33 cellular contexts compared by ENCODE assay signal in genomic region chr3:34037263-34037662, GRCh38.
"Had no signal": no experiment of that assay in that cellular context is flagged by ENCODE, and none has a peak within 500 bp of the region (broad histone marks: within the 10 kb centered on the region; RNA-seq: fewer than 3 reads in every experiment).

No MANE protein-coding gene starts in this region.

- ATAC-seq: activated CD8-positive, alpha-beta T cell treated with anti-CD3 and anti-CD28 coated beads for 36 hours; activated naive CD4-positive, alpha-beta T cell treated with anti-CD3 and anti-CD28 coated beads, Interleukin-2, amount 50 U/mL, for 72 hours; activated T-cell treated with anti-CD3 and anti-CD28 coated beads, Interleukin-2, amount 50 U/mL, for 4 hours; activated T-cell treated with anti-CD3 and anti-CD28 coated beads, Interleukin-2, amount 50 U/mL, for 72 hours; activated T-helper 17 cell treated with anti-CD3 and anti-CD28 coated beads, Interleukin-2, amount 50 U/mL, for 72 hours; body of pancreas had no signal

- H3K27me3 ChIP-seq: adrenal gland, body of pancreas, brain microvascular endothelial cell, breast epithelium had no signal

- H3K36me3 ChIP-seq: adrenal gland, brain microvascular endothelial cell, breast epithelium had no signal

- DNase-seq: activated B cell treated with CpG ODN at 0.5 μM for 24 hours; activated CD4-positive, alpha-beta memory T cell treated with anti-CD3 and anti-CD28 coated beads for 36 hours; activated CD4-positive, alpha-beta T cell treated with anti-CD3 and anti-CD28 coated beads for 4 hours; activated CD4-positive, alpha-beta T cell treated with anti-CD3 and anti-CD28 coated beads, Interleukin-2, amount 50 U/mL, for 1 hour; activated CD4-positive, alpha-beta T cell treated with anti-CD3 and anti-CD28 coated beads, Interleukin-2, amount 50 U/mL, for 4 hours; activated CD4-positive, CD25-positive, alpha-beta regulatory T cell treated with anti-CD3 and anti-CD28 coated beads, Interleukin-2, amount 50 U/mL, for 72 hours; activated CD8-positive, alpha-beta memory T cell treated with anti-CD3 and anti-CD28 coated beads, Interleukin-2, amount 50 U/mL, for 4 hours; activated CD8-positive, alpha-beta T cell treated with anti-CD3 and anti-CD28 coated beads for 36 hours; activated effector memory CD4-positive, alpha-beta T cell treated with anti-CD3 and anti-CD28 coated beads, Interleukin-2, amount 50 U/mL, for 16 hours; activated gamma-delta T cell treated with Interleukin-2 at 50 U/mL for 16 hours; activated naive CD4-positive, alpha-beta T cell; activated naive CD4-positive, alpha-beta T cell treated with anti-CD3 and anti-CD28 coated beads for 36 hours; activated naive CD4-positive, alpha-beta T cell treated with anti-CD3 and anti-CD28 coated beads, Interleukin-2, amount 50 U/mL, for 16 hours; activated naive CD8-positive, alpha-beta T cell treated with anti-CD3 and anti-CD28 coated beads for 36 hours; activated T-cell treated with anti-CD3 and anti-CD28 coated beads for 4 hours; activated T-cell treated with anti-CD3 and anti-CD28 coated beads, Interleukin-2, amount 50 U/mL, for 1 hour; activated T-cell treated with anti-CD3 and anti-CD28 coated beads, Interleukin-2, amount 50 U/mL, for 4 hours; activated T-cell treated with anti-CD3 and anti-CD28 coated beads, Interleukin-2, amount 50 U/mL, for 72 hours; adrenal gland; amniotic stem cell; aorta; body of pancreas; brain microvascular endothelial cell; central memory CD4-positive, alpha-beta T cell; T-helper 1 cell; T-helper 2 cell; T-helper 9 cell had no signal

- H3K9me3 ChIP-seq: adrenal gland, body of pancreas, breast epithelium had no signal

- H3K4me1 ChIP-seq: adrenal gland, body of pancreas, breast epithelium had no signal

- H3K4me3 ChIP-seq: adrenal gland, body of pancreas, breast epithelium had no signal

- H3K27ac ChIP-seq: adrenal gland, body of pancreas, brain microvascular endothelial cell, breast epithelium, VCaP had no signal

- FAIRE-seq: astrocyte, TTC549 had no signal
